ENCODE assay signal across 9 cellular contexts in the genomic region with DNA sequence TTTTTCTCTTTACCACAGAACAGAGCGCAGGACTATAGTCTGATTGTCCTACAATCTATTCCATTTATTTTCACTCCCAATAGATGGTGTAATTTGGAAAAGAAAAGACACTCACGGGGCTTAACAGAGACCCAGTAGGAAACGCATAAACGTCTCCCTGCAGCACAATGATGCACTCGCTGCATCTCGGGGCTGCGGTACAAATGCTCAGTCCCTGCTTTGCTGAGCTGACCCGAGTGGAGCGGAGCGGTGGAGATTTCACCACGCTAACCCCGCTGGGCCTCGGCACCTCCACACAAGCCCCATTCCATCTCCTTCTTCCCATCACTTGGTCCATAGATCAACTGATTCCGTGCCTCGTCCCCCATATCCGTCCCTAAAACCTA. TPM values are rescaled to one million over a fixed set of nuclear protein-coding genes. Genes with fewer than 3 reads are reported as not detected.
A peak's percentile ranks its signal among the peaks of the same experiment; 100 is the strongest.
DNase-seq lines count a peak whose midpoint lies in the region; TF ChIP-seq lines count a peak whose summit lies in the region.
"Had no signal": no experiment of that assay in that cellular context is flagged by ENCODE, and none has a peak within 500 bp of the region (broad histone marks: within the 10 kb centered on the region; RNA-seq: fewer than 3 reads in every experiment).

No MANE protein-coding gene starts in this region.

- no peaks in the 10 kb centered on the region for H3K36me3 Mint-ChIP-seq in activated CD4-positive, alpha-beta T cell treated with anti-CD3 and anti-CD28 coated beads, Interleukin-2, amount 10 ng/mL, durations not matched to agents 7 days and 5 days (ENCODE audit: low read depth)

- H3K9me3 Mint-ChIP-seq in activated CD4-positive, alpha-beta T cell treated with anti-CD3 and anti-CD28 coated beads, Interleukin-2, amount 10 ng/mL, durations not matched to agents 7 days and 5 days, result no peaks in the 10 kb centered on the region

- POLR2A ChIA-PET in activated CD4-positive, alpha-beta T cell treated with anti-CD3 and anti-CD28 coated beads, Interleukin-2, amount 10 ng/mL, durations not matched to agents 7 days and 5 days (lab: Charles Lee), result no interaction called here

- no peak for DNase-seq in activated CD4-positive, alpha-beta T cell treated with anti-CD3 and anti-CD28 coated beads, Interleukin-2, amount 10 ng/mL, durations not matched to agents 7 days and 5 days
- DNase-seq in activated CD4-positive, alpha-beta T cell treated with anti-CD3 and anti-CD28 coated beads for 4 hours, result no peak
- peak; percentile 7 for DNase-seq in astrocyte of the spinal cord (ENCODE audit: low read depth, low spot score)
- peak; percentile 62 for DNase-seq in inferior parietal cortex (ENCODE audit: extremely low spot score)
- peak in 18 of 49 donors; percentile 9 to 69 (median 32) for DNase-seq in substantia nigra (lab: John Stamatoyannopoulos, UW)
- DNase-seq in NCI-H1417 (lab: John Stamatoyannopoulos, UW), result no peak
- no peak for DNase-seq in NCI-H748 (lab: John Stamatoyannopoulos, UW; ENCODE audit: unreplicated experiment)
- DNase-seq in HuH-7.5 (ENCODE audit: low spot score), result no peak

- in situ Hi-C loops in astrocyte of the spinal cord (cut with HindIII; ENCODE audit: low sequenced_read_pairs), result no loop called here

- peak overlapping the region; percentile 98 for H3K27ac ChIP-seq in substantia nigra (ENCODE audit: low read depth, low read length, poor library complexity, severe bottlenecking)
- H3K27ac ChIP-seq: BLaER1 had no signal

- CTCF ChIA-PET in activated CD4-positive, alpha-beta T cell treated with anti-CD3 and anti-CD28 coated beads, Interleukin-2, amount 10 ng/mL, durations not matched to agents 7 days and 5 days (lab: Charles Lee), result interaction anchor here (0.7 to 1.0 kb wide), 2 partner anchors 8 kb away, joined by 3 read pairs; no protein-coding TSS in a partner anchor

- peaks cover 18% of the 10 kb centered on the region for H3K4me1 Mint-ChIP-seq in activated CD4-positive, alpha-beta T cell treated with anti-CD3 and anti-CD28 coated beads, Interleukin-2, amount 10 ng/mL, durations not matched to agents 7 days and 5 days

- H3K27ac Mint-ChIP-seq in activated CD4-positive, alpha-beta T cell treated with anti-CD3 and anti-CD28 coated beads, Interleukin-2, amount 10 ng/mL, durations not matched to agents 7 days and 5 days, result peak overlapping the region; percentile 22

- peaks cover 63% of the 10 kb centered on the region for H3K27me3 Mint-ChIP-seq in activated CD4-positive, alpha-beta T cell treated with anti-CD3 and anti-CD28 coated beads, Interleukin-2, amount 10 ng/mL, durations not matched to agents 7 days and 5 days

- H3K4me3 ChIP-seq in astrocyte of the spinal cord (ENCODE audit: low read depth, low read length), result peak overlapping the region; percentile 70
- H3K4me3 ChIP-seq: BLaER1 had no signal

- TF ChIP-seq CTCF in astrocyte of the spinal cord (IDR thresholded peaks at IDR 0.05; ENCODE audit: low read depth, low read length), result no peak

- peak overlapping the region; percentile 67 for H3K4me3 Mint-ChIP-seq in activated CD4-positive, alpha-beta T cell treated with anti-CD3 and anti-CD28 coated beads, Interleukin-2, amount 10 ng/mL, durations not matched to agents 7 days and 5 days

RNA-seq across cellular contexts. Expression of gene FEZ1, which starts 1.5 kb away (rescaled TPM):
- total RNA-seq in activated CD4-positive, alpha-beta T cell treated with anti-CD3 and anti-CD28 coated beads, Interleukin-2, amount 10 ng/mL, durations not matched to agents 7 days and 5 days, result under 1 TPM; 0.40 TPM

Comparison
In these comparisons a context has a peak if more than half of its experiments do, and no peak if none do; other contexts are left out.
1. DNase-seq: peak in astrocyte of the spinal cord (single experiment) and inferior parietal cortex (single experiment); none in activated CD4-positive, alpha-beta T cell treated with anti-CD3 and anti-CD28 coated beads, Interleukin-2, amount 10 ng/mL, durations not matched to agents 7 days and 5 days (single experiment), activated CD4-positive, alpha-beta T cell treated with anti-CD3 and anti-CD28 coated beads for 4 hours (0 of 2), NCI-H1417 (0 of 3), NCI-H748 (single experiment) and HuH-7.5 (single experiment).